ENCODE assay signal across 15 cellular contexts in genomic region chr11:69351460-69351859, GRCh38. TPM values are rescaled to one million over a fixed set of nuclear protein-coding genes. Genes with fewer than 3 reads are reported as not detected.
DNase-seq lines count a peak whose midpoint lies in the region; ATAC-seq, FAIRE-seq and TF ChIP-seq lines count a peak whose summit lies in the region.
"Had no signal": no experiment of that assay in that cellular context is flagged by ENCODE, and none has a peak within 500 bp of the region (broad histone marks: within the 10 kb centered on the region; RNA-seq: fewer than 3 reads in every experiment).

No MANE protein-coding gene starts in this region.

- H3K4me1 ChIP-seq in A673 (ENCODE audit: insufficient read depth, low read length, poor library complexity, severe bottlenecking) (peaks cover 73% of the 10 kb centered on the region), keratinocyte (ENCODE audit: control insufficient read depth, extremely low read depth, insufficient read depth, low read length) (peaks cover 39% of the 10 kb centered on the region)

- TF ChIP-seq CTCF in A673 (conservative IDR thresholded peaks at IDR 0.05; ENCODE audit: low read depth, low read length): no peak
- no peak for TF ChIP-seq CTCF in brain microvascular endothelial cell (IDR thresholded peaks at IDR 0.05; ENCODE audit: low read depth, low read length, missing control alignments)
- TF ChIP-seq CTCF in keratinocyte (optimal IDR thresholded peaks at IDR 0.05 in 1 of 3, IDR thresholded peaks at IDR 0.05 in 1 of 3, conservative IDR thresholded peaks at IDR 0.05 in 1 of 3; ENCODE audit: extremely low read depth in 1 of 3, insufficient read depth in 2 of 3, low read length in 3 of 3): no peak

- no peak for TF ChIP-seq EP300 in Ishikawa (IDR thresholded peaks at IDR 0.05; ENCODE audit: borderline replicate concordance)

- ATAC-seq in HG03039 (IDR thresholded peaks at IDR 0.05; ENCODE audit: unreplicated experiment): no peak
- ATAC-seq: stimulated activated effector memory CD8-positive, alpha-beta T cell treated with anti-CD3 and anti-CD28 coated beads, Interleukin-12 subunit alpha, Interleukin-12 subunit beta, amount 100 ng/mL, for 72 hours had no signal

- CTCF ChIA-PET in A673 (lab: Charles Lee): no interaction called here

- H3K27me3 ChIP-seq in A673 (replicated peaks; ENCODE audit: insufficient read depth, low read depth, low read length, poor library complexity): no peaks in the 10 kb centered on the region
- no peaks in the 10 kb centered on the region for H3K27me3 ChIP-seq in brain microvascular endothelial cell (replicated peaks)
- H3K27me3 ChIP-seq in keratinocyte (ENCODE audit: control insufficient read depth, extremely low read depth, insufficient read depth, low read length): no peaks in the 10 kb centered on the region

- peak overlapping the region; percentile 1 for H3K4me2 ChIP-seq in keratinocyte (ENCODE audit: control insufficient read depth, extremely low read depth, insufficient read depth, low read depth, low read length)

- BruUV-seq in A673 (replicated peaks; lab: Mats Ljungman, UMichigan): TSS peak; percentile 1

- FAIRE-seq in keratinocyte (lab: Jason Lieb, UNC): peak; percentile 17
- FAIRE-seq: GM12892 had no signal

- in situ Hi-C loops in brain microvascular endothelial cell (cut with HindIII; ENCODE audit: low pct_ligation_motif_present, low sequenced_read_pairs): no loop called here

- no peak overlapping the region for H3K9ac ChIP-seq in keratinocyte (ENCODE audit: control insufficient read depth, extremely low read depth, insufficient read depth, low read length)

- H3K79me2 ChIP-seq in keratinocyte (ENCODE audit: control insufficient read depth, insufficient read depth, low read length): no peaks in the 10 kb centered on the region

- POLR2A ChIA-PET in A673 (lab: Charles Lee; ENCODE audit: low non-redundant PET): no interaction called here

- no peak overlapping the region for H2AFZ ChIP-seq in keratinocyte (ENCODE audit: control insufficient read depth, low read length)

- H3K27ac ChIP-seq in A673 (ENCODE audit: low read depth, low read length, poor library complexity, severe bottlenecking) (peak overlapping the region; percentile 65), brain microvascular endothelial cell (peak overlapping the region; percentile 72), keratinocyte (ENCODE audit: control insufficient read depth, insufficient read depth, low read length) (no peak overlapping the region)

- no peaks in the 10 kb centered on the region for H3K9me1 ChIP-seq in keratinocyte (ENCODE audit: control insufficient read depth, extremely low read depth, insufficient read depth, low read length)

- no peak for TF ChIP-seq RAD21 in Ishikawa (IDR thresholded peaks at IDR 0.05; ENCODE audit: low read depth)

- dilution Hi-C loops in keratinocyte (cut with MboI; ENCODE audit: extremely low pct_ligation_motif_present, low sequenced_read_pairs): no loop called here

- H3K4me3 ChIP-seq in A673 (ENCODE audit: low read depth, low read length, poor library complexity, severe bottlenecking) (no peak overlapping the region), brain microvascular endothelial cell (ENCODE audit: low read depth, low read length) (no peak overlapping the region), keratinocyte (ENCODE audit: control insufficient read depth in 2 of 3, extremely low read depth in 1 of 3, insufficient read depth in 2 of 3, low read depth in 1 of 3, low read length in 3 of 3) (no peak overlapping the region)

- H3K9me3 ChIP-seq in A673 (ENCODE audit: low read depth, low read length, poor library complexity, severe bottlenecking): peaks cover 10% of the 10 kb centered on the region
- peaks cover 5% of the 10 kb centered on the region for H3K9me3 ChIP-seq in keratinocyte (ENCODE audit: control insufficient read depth, low read depth, low read length)

- no peak for DNase-seq in A673 (ENCODE audit: low spot score)
- DNase-seq in brain microvascular endothelial cell: peak; percentile 13
- DNase-seq in keratinocyte (ENCODE audit: low read depth, low spot score): no peak
- DNase-seq in stimulated activated CD4-positive, alpha-beta T cell treated with anti-CD3 and anti-CD28 coated beads, Interleukin-12 subunit alpha, Interleukin-12 subunit beta, amount 100 ng/mL, for 4 hours: no peak
- DNase-seq in DMS53 (lab: John Stamatoyannopoulos, UW): no peak
- no peak for DNase-seq in NCI-H146 treated with DMSO at 0.1 percent for 48 hours (lab: John Stamatoyannopoulos, UW; ENCODE audit: unreplicated experiment)
- DNase-seq: activated CD4-positive, alpha-beta T cell treated with anti-CD3 and anti-CD28 coated beads for 4 hours; activated effector memory CD4-positive, alpha-beta T cell treated with Interleukin-2 at 50 U/mL for 16 hours; caudate nucleus; stimulated activated CD4-positive, alpha-beta T cell treated with anti-CD3 and anti-CD28 coated beads, Interleukin-4, amount 100 ng/mL, for 1 hour had no signal

- intact Hi-C loops in A673 (cut with micrococcal nuclease; ENCODE audit: unreplicated experiment): loop anchor here (5.0 to 10.0 kb wide), 2 partner anchors 54 to 247 kb away; no protein-coding TSS in a partner anchor

- H4K20me1 ChIP-seq in keratinocyte (ENCODE audit: control insufficient read depth, extremely low read depth, insufficient read depth, low read length): no peaks in the 10 kb centered on the region

- H3K36me3 ChIP-seq in A673 (ENCODE audit: insufficient read depth, low read length, poor library complexity, severe bottlenecking) (peaks cover 15% of the 10 kb centered on the region), brain microvascular endothelial cell (replicated peaks) (no peaks in the 10 kb centered on the region), keratinocyte (ENCODE audit: control insufficient read depth in 2 of 2, extremely low read depth in 1 of 2, insufficient read depth in 2 of 2, low read length in 2 of 2) (no peaks in the 10 kb centered on the region)

TF ChIP-seq in Ishikawa, 13 proteins besides CTCF, POLR2A, EP300 and RAD21:
- TF ChIP-seq REST (IDR thresholded peaks at IDR 0.05; ENCODE audit: low read depth) (no peak), TEAD4 (IDR thresholded peaks at IDR 0.05) (peak; percentile 47; the same call in 1 of the 2 replicates)

RNA-seq across cellular contexts. Expression of gene MYEOV, which starts 57.5 kb away (rescaled TPM):
- 174 and 192 TPM in 2 replicates for total RNA-seq in A673 (2021)
- 1.4 to 2.7 TPM (median 1.5 TPM) in 3 replicates for polyA plus RNA-seq in keratinocyte
- polyA plus RNA-seq in keratinocyte (2011; ENCODE audit: low read depth): 0.19 TPM
- 0.51 and 1.0 TPM in 2 replicates for polyA plus RNA-seq in keratinocyte (2011; cell fraction: cytosol; rRNA removed)
- polyA plus RNA-seq in keratinocyte (2011; cell fraction: nucleus; rRNA removed): 0.90 and 1.2 TPM in 2 replicates
- polyA plus RNA-seq in keratinocyte (2012; ENCODE audit: low replicate concordance): 0.31 and 3.1 TPM in 2 replicates
- polyA minus RNA-seq in keratinocyte: 0.74 to 6.2 TPM (median 0.89 TPM) in 3 replicates
- polyA minus RNA-seq in keratinocyte (2011; cell fraction: cytosol; rRNA and poly(A)+ RNA removed): not detected
- 0.74 TPM in 1 of 2 replicates, not detected in the other for polyA minus RNA-seq in keratinocyte (2011; cell fraction: nucleus; rRNA and poly(A)+ RNA removed)
- total RNA-seq: urinary bladder had no signal
